ENCODE assay signal across 20 cellular contexts in the genomic region with DNA sequence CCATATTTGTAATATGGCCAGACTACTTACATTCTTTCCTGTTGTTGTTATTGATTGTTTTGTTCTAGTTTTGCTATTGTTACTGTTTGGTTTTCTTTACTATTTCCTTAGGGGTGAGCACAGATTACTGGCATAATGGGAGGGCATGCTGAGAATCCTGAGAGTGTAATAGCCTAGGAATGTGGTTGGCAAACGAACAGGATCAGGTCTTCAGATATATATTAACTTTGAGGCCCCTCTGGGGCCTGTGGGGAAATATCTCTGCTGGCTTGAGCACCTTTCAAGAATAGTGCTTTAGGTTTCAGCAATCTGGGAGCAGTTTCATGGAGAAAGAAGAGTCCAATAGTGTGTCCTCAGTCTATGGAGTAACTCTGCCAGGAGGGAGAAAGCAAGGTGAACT.
"Had no signal": no experiment of that assay in that cellular context is flagged by ENCODE, and none has a peak within 500 bp of the region (broad histone marks: within the 10 kb centered on the region; RNA-seq: fewer than 3 reads in every experiment).

No MANE protein-coding gene starts in this region.

- H3K27ac ChIP-seq: brain microvascular endothelial cell, left ventricle myocardium inferior, pancreas, spleen, thoracic aorta, upper lobe of left lung had no signal

- H3K9me3 Mint-ChIP-seq: activated CD4-positive, alpha-beta T cell treated with anti-CD3 and anti-CD28 coated beads, Interleukin-2, amount 10 ng/mL, durations not matched to agents 24 days and 14 days; activated T-cell treated with anti-CD3 and anti-CD28 coated beads, Interleukin-2, amount 50 U/mL, for 4 hours had no signal

- H3K4me3 Mint-ChIP-seq: activated CD4-positive, alpha-beta T cell treated with anti-CD3 and anti-CD28 coated beads, Interleukin-2, amount 10 ng/mL, durations not matched to agents 24 days and 14 days; activated naive CD4-positive, alpha-beta T cell treated with anti-CD3 and anti-CD28 coated beads for 36 hours; activated T-cell treated with anti-CD3 and anti-CD28 coated beads, Interleukin-2, amount 50 U/mL, for 4 hours; naive B cell; stimulated activated naive B cell treated with anti-CD40 and anti-IgM and Interleukin-4, amounts not matched to agents 10 μg/mL and 1 μg/mL and 100 μg/mL, for 72 hours; T-cell had no signal

- H3K9me3 ChIP-seq: left ventricle myocardium inferior, mucosa of descending colon, pancreas, spleen, thoracic aorta, upper lobe of left lung had no signal

- H3K4me1 ChIP-seq: left ventricle myocardium inferior, pancreas, spleen, upper lobe of left lung had no signal

- H3K27ac Mint-ChIP-seq: activated CD4-positive, alpha-beta T cell treated with anti-CD3 and anti-CD28 coated beads, Interleukin-2, amount 10 ng/mL, durations not matched to agents 24 days and 14 days; activated naive CD4-positive, alpha-beta T cell treated with anti-CD3 and anti-CD28 coated beads for 36 hours; naive B cell; stimulated activated naive B cell treated with anti-CD40 and anti-IgM and Interleukin-4, amounts not matched to agents 10 μg/mL and 1 μg/mL and 100 μg/mL, for 72 hours; T-cell had no signal

- H3K4me1 Mint-ChIP-seq: activated CD4-positive, alpha-beta T cell treated with anti-CD3 and anti-CD28 coated beads, Interleukin-2, amount 10 ng/mL, durations not matched to agents 24 days and 14 days; naive B cell; stimulated activated naive B cell treated with anti-CD40 and anti-IgM and Interleukin-4, amounts not matched to agents 10 μg/mL and 1 μg/mL and 100 μg/mL, for 72 hours; T-cell had no signal

- DNase-seq: activated CD4-positive, alpha-beta T cell treated with anti-CD3 and anti-CD28 coated beads, Interleukin-2, amount 10 ng/mL, durations not matched to agents 24 days and 14 days; activated CD4-positive, CD25-positive, alpha-beta regulatory T cell; activated CD8-positive, alpha-beta memory T cell treated with anti-CD3 and anti-CD28 coated beads, Interleukin-2, amount 50 U/mL, for 4 hours; activated naive CD4-positive, alpha-beta T cell treated with anti-CD3 and anti-CD28 coated beads for 36 hours; activated T-cell treated with anti-CD3 and anti-CD28 coated beads, Interleukin-2, amount 50 U/mL, for 4 hours; brain microvascular endothelial cell; central memory CD4-positive, alpha-beta T cell; left ventricle myocardium inferior; mammary epithelial cell; mucosa of descending colon; naive B cell; pancreas; spleen; stimulated activated CD4-positive, alpha-beta T cell treated with anti-CD3 and anti-CD28 coated beads, Interleukin-4, amount 100 ng/mL, for 4 hours; stimulated activated naive B cell treated with anti-CD40 and anti-IgM and Interleukin-4, amounts not matched to agents 10 μg/mL and 1 μg/mL and 100 μg/mL, for 72 hours; T-cell; upper lobe of left lung had no signal

- H3K4me3 ChIP-seq: left ventricle myocardium inferior, mucosa of descending colon, pancreas, spleen, thoracic aorta, upper lobe of left lung had no signal

- ATAC-seq: activated T-cell treated with anti-CD3 and anti-CD28 coated beads, Interleukin-2, amount 50 U/mL, for 4 hours; esophagus mucosa; mucosa of descending colon; pancreas; SK-N-SH treated with all-trans-retinoic acid at 6 μM for 48 hours; stimulated activated naive B cell treated with anti-CD40 and anti-IgM and Interleukin-4, amounts not matched to agents 10 μg/mL and 1 μg/mL and 100 μg/mL, for 72 hours; T-cell had no signal

- H3K27me3 Mint-ChIP-seq: activated CD4-positive, alpha-beta T cell treated with anti-CD3 and anti-CD28 coated beads, Interleukin-2, amount 10 ng/mL, durations not matched to agents 24 days and 14 days; naive B cell; stimulated activated naive B cell treated with anti-CD40 and anti-IgM and Interleukin-4, amounts not matched to agents 10 μg/mL and 1 μg/mL and 100 μg/mL, for 72 hours had no signal

- H3K27me3 ChIP-seq: brain microvascular endothelial cell, pancreas, spleen, upper lobe of left lung had no signal

- H3K36me3 ChIP-seq: brain microvascular endothelial cell, left ventricle myocardium inferior, pancreas, spleen, thoracic aorta, upper lobe of left lung had no signal

- H3K36me3 Mint-ChIP-seq: T-cell had no signal
